In genomic region chrX:82141942-82142341, GRCh38 we compare ENCODE assay signal across 19 cellular contexts.
DNase-seq lines count a peak whose midpoint lies in the region; ATAC-seq and TF ChIP-seq lines count a peak whose summit lies in the region.
"Had no signal": no experiment of that assay in that cellular context is flagged by ENCODE, and none has a peak within 500 bp of the region (broad histone marks: within the 10 kb centered on the region; RNA-seq: fewer than 3 reads in every experiment).

No MANE protein-coding gene starts in this region.

- intact Hi-C loops in natural killer cell (cut with micrococcal nuclease) = no loop called here
- intact Hi-C loops in esophagus muscularis mucosa (cut with DNase I) = no loop called here

- no peaks in the 10 kb centered on the region for H4K20me1 ChIP-seq in MM.1S (ENCODE audit: insufficient read depth, low read length)

- no peak overlapping the region for H3K9ac ChIP-seq in MM.1S (ENCODE audit: low read length)

- H3K9me3 Mint-ChIP-seq in natural killer cell = peaks cover 0 to 16% of the 10 kb centered on the region in 2 donors
- peaks cover 4% of the 10 kb centered on the region for H3K9me3 Mint-ChIP-seq in natural killer cell treated with Interleukin-12 subunit alpha and Interleukin-12 subunit beta and Interleukin-15 and Interleukin-18, amount 100 ng/mL, for 72 hours
- peaks cover 6% of the 10 kb centered on the region for H3K9me3 Mint-ChIP-seq in activated CD4-positive, alpha-beta memory T cell treated with anti-CD3 and anti-CD28 coated beads, Interleukin-2, amount 10 ng/mL, durations not matched to agents 7 days and 5 days

- H3K36me3 Mint-ChIP-seq in natural killer cell = no peaks in the 10 kb centered on the region
- peaks cover 7% of the 10 kb centered on the region for H3K36me3 Mint-ChIP-seq in natural killer cell treated with Interleukin-12 subunit alpha and Interleukin-12 subunit beta and Interleukin-15 and Interleukin-18, amount 100 ng/mL, for 72 hours
- no peaks in the 10 kb centered on the region for H3K36me3 Mint-ChIP-seq in activated CD4-positive, alpha-beta memory T cell treated with anti-CD3 and anti-CD28 coated beads, Interleukin-2, amount 10 ng/mL, durations not matched to agents 7 days and 5 days (ENCODE audit: low read depth)

- WGBS in esophagus muscularis mucosa = 31% methylated on average over 1 of the region's 1 CpG

- no peak for TF ChIP-seq POLR2A in esophagus muscularis mucosa (IDR thresholded peaks at IDR 0.05; ENCODE audit: low read depth)

- H3K4me3 ChIP-seq in MM.1S (ENCODE audit: low read length) (no peak overlapping the region), esophagus muscularis mucosa (no peak overlapping the region)
- H3K4me3 ChIP-seq: upper lobe of right lung had no signal

- TF ChIP-seq EP300 in esophagus muscularis mucosa (IDR thresholded peaks at IDR 0.05) = no peak

- peak overlapping the region in 1 of 2 donors; percentile 7 for H3K27ac Mint-ChIP-seq in natural killer cell
- H3K27ac Mint-ChIP-seq in natural killer cell treated with Interleukin-12 subunit alpha and Interleukin-12 subunit beta and Interleukin-15 and Interleukin-18, amount 100 ng/mL, for 72 hours = no peak overlapping the region
- H3K27ac Mint-ChIP-seq in activated CD4-positive, alpha-beta memory T cell treated with anti-CD3 and anti-CD28 coated beads, Interleukin-2, amount 10 ng/mL, durations not matched to agents 7 days and 5 days = no peak overlapping the region
- H3K27ac Mint-ChIP-seq: activated T-helper 1 cell treated with anti-CD3 and anti-CD28 coated beads, Interleukin-12 subunit alpha, Interleukin-12 subunit beta, Interleukin-2, Interleukin-4 antibody, amounts not matched to agents 30 ng/mL and 10 ng/mL and 1 ng/mL, durations not matched to agents 14 hours and 24 hours and 36 hours; dendritic cell treated with granulocyte-macrophage colony-stimulating factor and Interleukin-4, amounts not matched to agents 40 ng/mL and 50 ng/mL, for 4 days had no signal

- DNase-seq in natural killer cell = no peak
- DNase-seq in natural killer cell treated with Interleukin-12 subunit alpha and Interleukin-12 subunit beta and Interleukin-15 and Interleukin-18, amount 100 ng/mL, for 72 hours (ENCODE audit: low spot score) = no peak
- DNase-seq in MM.1S = peak; percentile 72
- DNase-seq in activated CD4-positive, alpha-beta memory T cell treated with anti-CD3 and anti-CD28 coated beads, Interleukin-2, amount 10 ng/mL, durations not matched to agents 7 days and 5 days = peak; percentile 29
- DNase-seq in stimulated activated naive CD4-positive, alpha-beta T cell treated with Interleukin-2 at 50 U/mL for 16 hours (lab: John Stamatoyannopoulos, UW) = peak; percentile 3
- no peak for DNase-seq in esophagus muscularis mucosa (ENCODE audit: extremely low spot score)
- DNase-seq in glomerular visceral epithelial cell (ENCODE audit: extremely low spot score) = no peak
- DNase-seq: Calu3; hippocampal formation; NCI-H1436 treated with DMSO at 0.1 percent for 48 hours; NCI-H2171 treated with DMSO at 0.1 percent for 48 hours; NCI-H526; stimulated activated CD4-positive, alpha-beta T cell treated with anti-CD3 and anti-CD28 coated beads, Interleukin-4, amount 100 ng/mL, for 24 hours; upper lobe of right lung; WERI-Rb-1 had no signal

- no peak for TF ChIP-seq CTCF in natural killer cell (IDR thresholded peaks at IDR 0.05)
- TF ChIP-seq CTCF in MM.1S (IDR thresholded peaks at IDR 0.05; ENCODE audit: low read length) = no peak
- no peak for TF ChIP-seq CTCF in esophagus muscularis mucosa (IDR thresholded peaks at IDR 0.05)

- POLR2A ChIA-PET in activated CD4-positive, alpha-beta memory T cell treated with anti-CD3 and anti-CD28 coated beads, Interleukin-2, amount 10 ng/mL, durations not matched to agents 7 days and 5 days (lab: Charles Lee) = no interaction called here

- CTCF ChIA-PET in activated CD4-positive, alpha-beta memory T cell treated with anti-CD3 and anti-CD28 coated beads, Interleukin-2, amount 10 ng/mL, durations not matched to agents 7 days and 5 days (lab: Charles Lee) = no interaction called here

- H3K36me3 ChIP-seq in MM.1S (replicated peaks; ENCODE audit: insufficient read depth, low read length) (no peaks in the 10 kb centered on the region), esophagus muscularis mucosa (no peaks in the 10 kb centered on the region)
- H3K36me3 ChIP-seq: upper lobe of right lung, WERI-Rb-1 had no signal

- H3K79me2 ChIP-seq in MM.1S (ENCODE audit: low read length) = no peaks in the 10 kb centered on the region

- H3K4me1 ChIP-seq in MM.1S (ENCODE audit: low read length) (0 out of 2 replicates have a peak, but pooled peaks cover 5% of the 10 kb centered on the region), esophagus muscularis mucosa (no peaks in the 10 kb centered on the region)
- H3K4me1 ChIP-seq: upper lobe of right lung had no signal

- H3K27me3 ChIP-seq in MM.1S (replicated peaks; ENCODE audit: insufficient read depth, low read length) (no peaks in the 10 kb centered on the region), esophagus muscularis mucosa (no peaks in the 10 kb centered on the region)
- H3K27me3 ChIP-seq: upper lobe of right lung had no signal

- H3K27ac ChIP-seq in MM.1S (ENCODE audit: low read length) = no peak overlapping the region
- H3K27ac ChIP-seq in esophagus muscularis mucosa (replicated peaks in 1 of 4) = no peak overlapping the region
- H3K27ac ChIP-seq: upper lobe of right lung, WERI-Rb-1 had no signal

- no peak overlapping the region for H2AFZ ChIP-seq in MM.1S (ENCODE audit: low read length)

- H3K4me3 Mint-ChIP-seq in natural killer cell = peak overlapping the region; percentile 41
- no peak overlapping the region for H3K4me3 Mint-ChIP-seq in natural killer cell treated with Interleukin-12 subunit alpha and Interleukin-12 subunit beta and Interleukin-15 and Interleukin-18, amount 100 ng/mL, for 72 hours
- H3K4me3 Mint-ChIP-seq in activated CD4-positive, alpha-beta memory T cell treated with anti-CD3 and anti-CD28 coated beads, Interleukin-2, amount 10 ng/mL, durations not matched to agents 7 days and 5 days = no peak overlapping the region
- H3K4me3 Mint-ChIP-seq: activated T-helper 1 cell treated with anti-CD3 and anti-CD28 coated beads, Interleukin-12 subunit alpha, Interleukin-12 subunit beta, Interleukin-2, Interleukin-4 antibody, amounts not matched to agents 30 ng/mL and 10 ng/mL and 1 ng/mL, durations not matched to agents 14 hours and 24 hours and 36 hours; dendritic cell treated with granulocyte-macrophage colony-stimulating factor and Interleukin-4, amounts not matched to agents 40 ng/mL and 50 ng/mL, for 4 days had no signal

- H3K9me3 ChIP-seq in MM.1S (replicated peaks; ENCODE audit: insufficient read depth, low read length) (no peaks in the 10 kb centered on the region), esophagus muscularis mucosa (no peaks in the 10 kb centered on the region)
- H3K9me3 ChIP-seq: upper lobe of right lung had no signal

- ATAC-seq in natural killer cell (peak in 1 of 3 donors; percentile 76), HG02970 (IDR thresholded peaks at IDR 0.05; ENCODE audit: low FRiP score, unreplicated experiment) (no peak)
- ATAC-seq in natural killer cell treated with Interleukin-12 subunit alpha and Interleukin-12 subunit beta and Interleukin-15 and Interleukin-18, amount 100 ng/mL, for 72 hours = no peak
- ATAC-seq: Right ventricle myocardium inferior, upper lobe of right lung had no signal

- H3F3A ChIP-seq in MM.1S (ENCODE audit: insufficient read depth, low read length) = no peaks in the 10 kb centered on the region

- H3K27me3 Mint-ChIP-seq in natural killer cell (ENCODE audit: low read depth in 2 of 2) = no peaks in the 10 kb centered on the region
- peaks cover 0 to 3% of the 10 kb centered on the region in 2 donors for H3K27me3 Mint-ChIP-seq in natural killer cell treated with Interleukin-12 subunit alpha and Interleukin-12 subunit beta and Interleukin-15 and Interleukin-18, amount 100 ng/mL, for 72 hours
- H3K27me3 Mint-ChIP-seq in activated CD4-positive, alpha-beta memory T cell treated with anti-CD3 and anti-CD28 coated beads, Interleukin-2, amount 10 ng/mL, durations not matched to agents 7 days and 5 days = no peaks in the 10 kb centered on the region
- H3K27me3 Mint-ChIP-seq: dendritic cell treated with granulocyte-macrophage colony-stimulating factor and Interleukin-4, amounts not matched to agents 40 ng/mL and 50 ng/mL, for 4 days had no signal

- H3K9me2 ChIP-seq in MM.1S (replicated peaks; ENCODE audit: insufficient read depth, low read length) = no peaks in the 10 kb centered on the region

- H3K4me1 Mint-ChIP-seq in natural killer cell = peaks cover 0 to 22% of the 10 kb centered on the region in 2 donors
- peaks cover 0 to 15% of the 10 kb centered on the region in 2 donors for H3K4me1 Mint-ChIP-seq in natural killer cell treated with Interleukin-12 subunit alpha and Interleukin-12 subunit beta and Interleukin-15 and Interleukin-18, amount 100 ng/mL, for 72 hours (ENCODE audit: low read depth in 2 of 2)
- peaks cover 12% of the 10 kb centered on the region for H3K4me1 Mint-ChIP-seq in activated CD4-positive, alpha-beta memory T cell treated with anti-CD3 and anti-CD28 coated beads, Interleukin-2, amount 10 ng/mL, durations not matched to agents 7 days and 5 days

- no peak overlapping the region for H3K4me2 ChIP-seq in MM.1S (ENCODE audit: low read depth, low read length)

Comparison
In these comparisons a context has a peak if more than half of its experiments do, and no peak if none do; other contexts are left out.
1. DNase-seq: peak in MM.1S (single experiment), activated CD4-positive, alpha-beta memory T cell treated with anti-CD3 and anti-CD28 coated beads, Interleukin-2, amount 10 ng/mL, durations not matched to agents 7 days and 5 days (single experiment) and stimulated activated naive CD4-positive, alpha-beta T cell treated with Interleukin-2 at 50 U/mL for 16 hours (single experiment); none in natural killer cell (single experiment), natural killer cell treated with Interleukin-12 subunit alpha and Interleukin-12 subunit beta and Interleukin-15 and Interleukin-18, amount 100 ng/mL, for 72 hours (single experiment), esophagus muscularis mucosa (single experiment) and glomerular visceral epithelial cell (single experiment).